16 cellular contexts compared by ENCODE assay signal in the genomic region with DNA sequence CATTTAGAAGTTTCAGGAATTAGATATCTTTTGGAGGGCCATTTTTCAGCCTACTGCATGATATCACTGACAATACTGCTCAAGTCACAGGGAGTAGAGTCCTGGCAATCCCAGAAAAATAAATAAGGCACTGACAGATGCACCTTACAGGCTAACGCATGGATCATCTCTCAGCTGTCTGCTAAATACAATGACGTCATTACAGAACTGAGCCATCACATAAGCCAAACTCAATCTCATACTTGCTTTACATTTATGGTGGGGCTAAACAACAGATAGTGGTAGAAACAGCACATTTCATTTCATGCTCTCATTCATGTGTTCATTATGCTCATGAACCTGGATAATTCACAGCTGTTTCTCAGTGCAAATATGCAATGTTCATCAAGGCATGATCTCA.
DNase-seq lines count a peak whose midpoint lies in the region; ATAC-seq, FAIRE-seq and TF ChIP-seq lines count a peak whose summit lies in the region.
"Had no signal": no experiment of that assay in that cellular context is flagged by ENCODE, and none has a peak within 500 bp of the region (broad histone marks: within the 10 kb centered on the region; RNA-seq: fewer than 3 reads in every experiment).

No MANE protein-coding gene starts in this region.

- no peak overlapping the region for H3K4me2 ChIP-seq in HepG2 (ENCODE audit: low read depth, low read length)
- H3K4me2 ChIP-seq: KMS-11 had no signal

- H3K27ac ChIP-seq in HepG2 (ENCODE audit: extremely low read length, insufficient read depth, low read length) (no peak overlapping the region), right lobe of liver (no peak overlapping the region)
- H3K27ac ChIP-seq: KMS-11 had no signal

- H3K9ac ChIP-seq in HepG2 (ENCODE audit: insufficient read depth, low read depth, low read length) = no peak overlapping the region
- H3K9ac ChIP-seq: KMS-11 had no signal

- TF ChIP-seq POLR2A in HepG2 (IDR thresholded peaks at IDR 0.05; ENCODE audit: insufficient read depth in 1 of 2, low read depth in 2 of 2, low read length in 2 of 2) (no peak), right lobe of liver (IDR thresholded peaks at IDR 0.05) (no peak)

- no peaks in the 10 kb centered on the region for H3K36me3 ChIP-seq in HepG2 (replicated peaks in 1 of 2; ENCODE audit: control insufficient read depth in 1 of 2, insufficient read depth in 2 of 2, low read length in 2 of 2)
- no peaks in the 10 kb centered on the region for H3K36me3 ChIP-seq in right lobe of liver

- POLR2A ChIA-PET in HepG2 (lab: Yijun Ruan, JAX) = no interaction called here

- intact Hi-C loops in HepG2 (cut with micrococcal nuclease; ENCODE audit: unreplicated experiment) = no loop called here
- intact Hi-C loops in right lobe of liver (cut with DNase I) = no loop called here

- in situ Hi-C loops in HepG2 (cut with HindIII; ENCODE audit: extremely low pct_ligation_motif_present, low pct_unique_long_range_greater_than_20kb) = no loop called here

- DNase-seq in HepG2 (ENCODE audit: low spot score) = no peak
- no peak for DNase-seq in right lobe of liver
- peak; percentile 9 for DNase-seq in SHP77 treated with DMSO at 0.1 percent for 48 hours (lab: John Stamatoyannopoulos, UW)
- no peak for DNase-seq in urothelium cell line (ENCODE audit: low spot score)
- no peak for DNase-seq in 8988T
- no peak for DNase-seq in DMS79 treated with DMSO at 0.1 percent for 48 hours (lab: John Stamatoyannopoulos, UW)
- DNase-seq: Caco-2, DMS79, H7, NCI-H1417, NCI-H1930, NCI-H2171 treated with DMSO at 0.1 percent for 48 hours, NCI-H510A treated with DMSO at 0.1 percent for 48 hours had no signal

- peaks cover 40% of the 10 kb centered on the region for H3K9me3 ChIP-seq in HepG2 (ENCODE audit: low read length)
- no peaks in the 10 kb centered on the region for H3K9me3 ChIP-seq in right lobe of liver
- H3K9me3 ChIP-seq: Caco-2 had no signal

- no peak for TF ChIP-seq CTCF in HepG2 (CRISPR knock-in tag; IDR thresholded peaks at IDR 0.05)
- no peak for TF ChIP-seq CTCF in right lobe of liver (IDR thresholded peaks at IDR 0.05)

- 7% methylated on average over 2 of the region's 2 CpGs for WGBS in HepG2 (ENCODE audit: low lambda C conversion rate)
- 88% methylated on average over 2 of the region's 2 CpGs for WGBS in right lobe of liver (ENCODE audit: insufficient coverage, low coverage, low lambda C conversion rate, missing lambda C conversion rate)

- no peaks in the 10 kb centered on the region for H3K79me2 ChIP-seq in HepG2 (ENCODE audit: insufficient read depth, low read length)

- CTCF ChIA-PET in HepG2 (lab: Yijun Ruan, JAX; ENCODE audit: low intra/inter-chr PET ratio, low total read pairs) = no interaction called here

- no peak overlapping the region for H2AFZ ChIP-seq in HepG2 (ENCODE audit: low read length)

- H3K27me3 ChIP-seq in HepG2 (ENCODE audit: control insufficient read depth in 1 of 2, insufficient read depth in 2 of 2, low read length in 2 of 2) (no peaks in the 10 kb centered on the region; a peak in 1 of 5 replicates), right lobe of liver (no peaks in the 10 kb centered on the region)

- BruUV-seq in HepG2 (replicated peaks; lab: Mats Ljungman, UMichigan) = no TSS peak

- H3K4me1 ChIP-seq in HepG2 (ENCODE audit: insufficient read depth, low read length) (no peaks in the 10 kb centered on the region), right lobe of liver (peaks cover 0 to 5% (median 0%) of the 10 kb centered on the region in 4 donors)
- H3K4me1 ChIP-seq: Caco-2 had no signal

- no peaks in the 10 kb centered on the region for H4K20me1 ChIP-seq in HepG2 (ENCODE audit: insufficient read depth, low read length)

- H3K4me3 ChIP-seq in HepG2 (replicated peaks in 1 of 3; ENCODE audit: insufficient read depth in 1 of 3, low read depth in 2 of 3, low read length in 3 of 3) (no peak overlapping the region), right lobe of liver (no peak overlapping the region)

- FAIRE-seq in HepG2 (lab: Jason Lieb, UNC) = no peak
- FAIRE-seq in urothelium cell line (lab: Jason Lieb, UNC) = peak; percentile 91

- ATAC-seq in HepG2 = no peak
- no peak for ATAC-seq in right lobe of liver
- ATAC-seq in esophagus mucosa = peak; percentile 25
- ATAC-seq in HG02798 (IDR thresholded peaks at IDR 0.05; ENCODE audit: poor library complexity, unreplicated experiment) = no peak

- no peak for TF ChIP-seq EP300 in HepG2 (IDR thresholded peaks at IDR 0.05; ENCODE audit: low read depth in 2 of 2, low read length in 2 of 2)
- TF ChIP-seq EP300 in HepG2 (CRISPR knock-in tag; IDR thresholded peaks at IDR 0.05; ENCODE audit: borderline replicate concordance) = no peak

- no peak for TF ChIP-seq RAD21 in HepG2 (CRISPR knock-in tag; IDR thresholded peaks at IDR 0.05)

TF ChIP-seq in HepG2, 621 proteins besides CTCF, POLR2A, EP300 and RAD21:
- TF ChIP-seq ZNF546 (CRISPR knock-in tag; conservative IDR thresholded peaks at IDR 0.05) = no peak
- peak; percentile 95 for TF ChIP-seq CREB1 (IDR thresholded peaks at IDR 0.05)
- TF ChIP-seq CREB1 (CRISPR knock-in tag; IDR thresholded peaks at IDR 0.05) = no peak
- peak; percentile 100 for TF ChIP-seq ATF7 (IDR thresholded peaks at IDR 0.05)
- TF ChIP-seq ATF7 (CRISPR knock-in tag; IDR thresholded peaks at IDR 0.05) = no peak
TF ChIP-seq in HepG2: peak in this region for 2.
